In the genomic region with DNA sequence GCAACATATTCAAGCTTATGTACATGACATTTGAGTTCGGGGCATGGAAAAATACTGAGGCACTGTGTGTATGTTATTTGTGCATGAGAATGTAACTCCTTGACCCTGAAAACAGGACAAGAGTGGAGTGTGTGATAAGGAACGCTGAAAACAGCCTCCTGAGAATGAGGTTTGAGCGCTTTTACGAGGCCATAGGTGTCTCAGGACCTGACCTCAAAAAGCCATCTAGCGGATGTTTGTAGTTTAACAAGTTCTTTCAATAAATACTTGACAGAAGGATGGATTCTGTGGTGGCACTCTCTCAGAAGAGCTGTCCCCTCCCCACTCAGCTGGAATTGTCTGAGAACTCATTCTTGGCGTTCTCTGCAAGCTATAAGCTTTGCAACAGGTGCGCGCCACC, we compare ENCODE assay signal across 1 cellular context.
TF ChIP-seq lines count a peak whose summit lies in the region.

No MANE protein-coding gene starts in this region.

TF ChIP-seq in HepG2, 621 proteins besides CTCF, POLR2A, EP300 and RAD21 (continued from another document):
- TF ChIP-seq, protein P1, sequence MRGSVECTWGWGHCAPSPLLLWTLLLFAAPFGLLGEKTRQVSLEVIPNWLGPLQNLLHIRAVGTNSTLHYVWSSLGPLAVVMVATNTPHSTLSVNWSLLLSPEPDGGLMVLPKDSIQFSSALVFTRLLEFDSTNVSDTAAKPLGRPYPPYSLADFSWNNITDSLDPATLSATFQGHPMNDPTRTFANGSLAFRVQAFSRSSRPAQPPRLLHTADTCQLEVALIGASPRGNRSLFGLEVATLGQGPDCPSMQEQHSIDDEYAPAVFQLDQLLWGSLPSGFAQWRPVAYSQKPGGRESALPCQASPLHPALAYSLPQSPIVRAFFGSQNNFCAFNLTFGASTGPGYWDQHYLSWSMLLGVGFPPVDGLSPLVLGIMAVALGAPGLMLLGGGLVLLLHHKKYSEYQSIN (CRISPR knock-in tag; IDR thresholded peaks at IDR 0.05; ENCODE audit: borderline replicate concordance) = no peak
